8 cellular contexts compared by ENCODE assay signal in the genomic region with DNA sequence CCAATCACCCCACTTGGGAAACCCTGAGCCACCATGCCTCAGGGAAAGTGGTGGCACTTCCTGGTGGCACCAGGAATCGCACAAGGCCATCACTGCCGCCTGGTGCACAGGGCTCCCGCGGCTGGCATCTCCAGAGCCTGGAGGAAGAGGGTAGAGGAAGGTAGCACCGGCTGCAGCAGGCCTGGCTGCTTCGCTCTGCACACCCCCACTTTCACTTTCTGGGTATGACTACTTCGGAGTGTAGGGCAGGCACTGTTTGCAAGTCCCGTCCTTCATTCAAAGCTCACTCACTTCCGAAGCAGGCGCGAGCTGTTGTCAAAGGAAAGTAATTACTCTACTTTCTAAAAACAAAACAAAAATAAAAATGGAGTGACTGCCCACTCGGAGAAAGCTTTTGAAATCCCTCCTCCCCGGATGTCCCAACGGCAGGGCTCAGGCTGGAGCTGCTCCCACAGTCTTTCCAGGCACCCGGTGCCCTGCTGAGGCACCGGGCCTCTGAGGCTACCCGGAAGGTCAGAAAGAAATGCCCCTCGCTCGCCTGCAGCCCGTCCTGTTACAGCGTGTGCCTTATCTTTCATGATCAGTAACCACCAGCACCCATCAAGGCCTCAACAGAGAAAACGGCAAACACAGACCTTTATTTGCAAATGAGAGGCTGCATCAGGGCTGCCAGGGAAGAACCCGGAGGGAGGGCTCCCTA. TPM values are rescaled to one million over a fixed set of nuclear protein-coding genes. Genes with fewer than 3 reads are reported as not detected.
A peak's percentile ranks its signal among the peaks of the same experiment; 100 is the strongest.
DNase-seq lines count a peak whose midpoint lies in the region; ATAC-seq and TF ChIP-seq lines count a peak whose summit lies in the region.

No MANE protein-coding gene starts in this region.

- DNase-seq in CD4-positive, CD25-positive, alpha-beta regulatory T cell: peak in 2 of 3 donors; percentile 48 to 88
- DNase-seq in HCT116 (ENCODE audit: low read depth, low spot score): no peak
- peak; percentile 76 for DNase-seq in SK-N-SH
- peak; percentile 49 for DNase-seq in activated naive CD8-positive, alpha-beta T cell treated with anti-CD3 and anti-CD28 coated beads, Interleukin-2, amount 50 U/mL, for 16 hours (ENCODE audit: low read depth, low spot score)
- DNase-seq in stimulated activated CD4-positive, alpha-beta T cell treated with anti-CD3 and anti-CD28 coated beads, Interleukin-12 subunit alpha, Interleukin-12 subunit beta, amount 100 ng/mL, for 4 hours: peak; percentile 50
- no peak for DNase-seq in middle frontal gyrus (ENCODE audit: extremely low spot score, low spot score)
- no peak for DNase-seq in SHP77 (lab: John Stamatoyannopoulos, UW)

- H3K9ac ChIP-seq in HCT116 (ENCODE audit: low read length): peak overlapping the region; percentile 91
- peak overlapping the region; percentile 95 for H3K9ac ChIP-seq in SK-N-SH
- peak overlapping the region; percentile 88 for H3K9ac ChIP-seq in iPS-15b (ENCODE audit: low read depth, low read length)

- CTCF ChIA-PET in HCT116 (lab: Charles Lee): no interaction called here
- CTCF ChIA-PET in SK-N-SH (lab: Yijun Ruan, JAX): interaction anchor here (0.9 to 2.2 kb wide), 4 partner anchors 13 to 283 kb away, joined by 3 to 6 read pairs (median 4); partner anchors contain the start of gene BRD3OS

- H2AFZ ChIP-seq in HCT116 (ENCODE audit: low read depth, low read length, poor library complexity, severe bottlenecking): no peak overlapping the region
- H2AFZ ChIP-seq in SK-N-SH (ENCODE audit: low read depth): no peak overlapping the region

- RAD21 ChIA-PET in HCT116 (lab: Charles Lee; ENCODE audit: low non-redundant PET in 1 of 2, low total read pairs in 2 of 2, uncharacterized antibody in 2 of 2, unreplicated experiment in 2 of 2): no interaction called here

- no peaks in the 10 kb centered on the region for H3K36me3 Mint-ChIP-seq in CD4-positive, CD25-positive, alpha-beta regulatory T cell

- no peaks in the 10 kb centered on the region for H3K9me3 ChIP-seq in CD4-positive, CD25-positive, alpha-beta regulatory T cell (ENCODE audit: control insufficient read depth in 2 of 2, low read length in 2 of 2)
- H3K9me3 ChIP-seq in HCT116 (ENCODE audit: control insufficient read depth in 1 of 2, insufficient read depth in 1 of 2, low read depth in 1 of 2, low read length in 2 of 2): no peaks in the 10 kb centered on the region
- no peaks in the 10 kb centered on the region for H3K9me3 ChIP-seq in SK-N-SH
- no peaks in the 10 kb centered on the region for H3K9me3 ChIP-seq in iPS-15b (ENCODE audit: control insufficient read depth, insufficient read depth, low read length)

- peak; percentile 12 to 25 for ATAC-seq in CD4-positive, CD25-positive, alpha-beta regulatory T cell (ENCODE audit: low read depth in 2 of 2)
- ATAC-seq in HCT116: no peak

- H3K4me1 Mint-ChIP-seq in CD4-positive, CD25-positive, alpha-beta regulatory T cell: peaks cover 0 to 54% (median 25%) of the 10 kb centered on the region in 4 donors

- peaks cover 34% of the 10 kb centered on the region for H3K4me1 ChIP-seq in CD4-positive, CD25-positive, alpha-beta regulatory T cell (ENCODE audit: control insufficient read depth, insufficient read depth, low read length, poor library complexity, severe bottlenecking)
- H3K4me1 ChIP-seq in HCT116 (ENCODE audit: control insufficient read depth in 1 of 2, insufficient read depth in 2 of 2, low read length in 2 of 2) (peaks cover 10 to 22% of the 10 kb centered on the region in 2 experiments; a peak in 3 of 4 replicates), SK-N-SH (ENCODE audit: control insufficient read depth in 1 of 2, insufficient read depth in 2 of 2, low read depth in 1 of 2, low read length in 1 of 2) (peaks cover 0 to 42% of the 10 kb centered on the region in 2 experiments; a peak in 1 of 4 replicates), iPS-15b (ENCODE audit: control insufficient read depth, insufficient read depth, low read length) (peaks cover 4% of the 10 kb centered on the region)

- H3K9me2 ChIP-seq in HCT116 (ENCODE audit: insufficient read depth) (no peaks in the 10 kb centered on the region), SK-N-SH (no peaks in the 10 kb centered on the region)

- peak overlapping the region; percentile 63 for H3K27ac ChIP-seq in CD4-positive, CD25-positive, alpha-beta regulatory T cell (ENCODE audit: insufficient read depth, low read length, poor library complexity, severe bottlenecking)
- H3K27ac ChIP-seq in HCT116 (ENCODE audit: low read depth, low read length) (peak overlapping the region; percentile 90; the same call in 1 of the 2 replicates), SK-N-SH (ENCODE audit: low read depth in 2 of 2, low read length in 1 of 2) (peak overlapping the region; percentile 56 to 88)

- peak overlapping the region; percentile 74 to 92 (median 87) for H3K27ac Mint-ChIP-seq in CD4-positive, CD25-positive, alpha-beta regulatory T cell

- peaks cover 8% of the 10 kb centered on the region for H3K27me3 ChIP-seq in CD4-positive, CD25-positive, alpha-beta regulatory T cell (ENCODE audit: control insufficient read depth, insufficient read depth, low read length)
- peaks cover 11% of the 10 kb centered on the region for H3K27me3 ChIP-seq in HCT116 (ENCODE audit: insufficient read depth, low read length)
- peaks cover 18% of the 10 kb centered on the region; the same call in 1 of the 2 replicates for H3K27me3 ChIP-seq in SK-N-SH (ENCODE audit: insufficient read depth)
- peaks cover 9% of the 10 kb centered on the region for H3K27me3 ChIP-seq in iPS-15b (ENCODE audit: control insufficient read depth, insufficient read depth, low read length)

- POLR2A ChIA-PET in HCT116 (lab: Charles Lee) (no interaction called here), SK-N-SH (lab: Yijun Ruan, JAX) (interaction anchor here (0.9 to 1.6 kb wide), 3 partner anchors 40 to 99 kb away, joined by 3 to 4 read pairs (median 4); partner anchors contain the start of genes BRD3OS and WDR5)

- peak overlapping the region; percentile 89 to 98 (median 90) for H3K4me3 Mint-ChIP-seq in CD4-positive, CD25-positive, alpha-beta regulatory T cell

- H3K79me2 ChIP-seq in HCT116 (ENCODE audit: insufficient read depth, low read length) (peaks cover 54% of the 10 kb centered on the region), SK-N-SH (ENCODE audit: insufficient read depth) (peaks cover 63% of the 10 kb centered on the region)

- TF ChIP-seq CTCF in HCT116 (IDR thresholded peaks at IDR 0.05 in 2 of 3, conservative IDR thresholded peaks at IDR 0.05 in 1 of 3; ENCODE audit: borderline replicate concordance in 1 of 3, insufficient read depth in 1 of 3, low read depth in 2 of 3, low read length in 2 of 3) (no peak), SK-N-SH (IDR thresholded peaks at IDR 0.05) (no peak)

- intact Hi-C loops in HCT116 (cut with micrococcal nuclease): no loop called here

- peaks cover 19% of the 10 kb centered on the region for H3K27me3 Mint-ChIP-seq in CD4-positive, CD25-positive, alpha-beta regulatory T cell

- BruUV-seq in HCT116 (replicated peaks; lab: Mats Ljungman, UMichigan): TSS peak; percentile 74

- peak overlapping the region; percentile 74 for H3K4me3 ChIP-seq in CD4-positive, CD25-positive, alpha-beta regulatory T cell (ENCODE audit: low read depth, low read length)
- H3K4me3 ChIP-seq in HCT116 (replicated peaks in 1 of 2; ENCODE audit: low read depth in 1 of 2, low read length in 2 of 2): peak overlapping the region; percentile 88 to 89
- H3K4me3 ChIP-seq in SK-N-SH (ENCODE audit: low read depth in 2 of 2, low read length in 1 of 2): peak overlapping the region; percentile 88 to 93
- H3K4me3 ChIP-seq in iPS-15b (ENCODE audit: low read depth, low read length): peak overlapping the region; percentile 88

- H4K20me1 ChIP-seq in HCT116 (ENCODE audit: insufficient read depth) (no peaks in the 10 kb centered on the region), SK-N-SH (ENCODE audit: insufficient read depth) (peaks cover 58% of the 10 kb centered on the region)

- TF ChIP-seq RAD21 in HCT116 (IDR thresholded peaks at IDR 0.05; ENCODE audit: low read depth): no peak
- no peak for TF ChIP-seq RAD21 in SK-N-SH (IDR thresholded peaks at IDR 0.05; ENCODE audit: low read length)

- no peaks in the 10 kb centered on the region for H3K36me3 ChIP-seq in CD4-positive, CD25-positive, alpha-beta regulatory T cell (ENCODE audit: control insufficient read depth, insufficient read depth, low read length)
- H3K36me3 ChIP-seq in HCT116 (ENCODE audit: control insufficient read depth in 1 of 2, insufficient read depth in 2 of 2, low read length in 2 of 2) (no peaks in the 10 kb centered on the region), SK-N-SH (replicated peaks in 1 of 2; ENCODE audit: control insufficient read depth in 1 of 2, insufficient read depth in 2 of 2, low read length in 1 of 2) (no peaks in the 10 kb centered on the region), iPS-15b (ENCODE audit: control insufficient read depth, insufficient read depth, low read length) (peaks cover 3% of the 10 kb centered on the region)

- H3K4me2 ChIP-seq in HCT116 (ENCODE audit: low read length) (peak overlapping the region; percentile 76), SK-N-SH (peak overlapping the region; percentile 100)

- no peak for TF ChIP-seq EP300 in SK-N-SH (IDR thresholded peaks at IDR 0.05; ENCODE audit: borderline replicate concordance in 1 of 2, low read depth in 1 of 2, low read length in 1 of 2)

- H3K9me3 Mint-ChIP-seq in CD4-positive, CD25-positive, alpha-beta regulatory T cell: peaks cover 0 to 1% (median 0%) of the 10 kb centered on the region in 7 donors

- H3F3A ChIP-seq in SK-N-SH (replicated peaks; ENCODE audit: insufficient read depth): peaks cover 8% of the 10 kb centered on the region

- WGBS in SK-N-SH (ENCODE audit: low lambda C conversion rate): 22% methylated on average over 20 of the region's 23 CpGs

- TF ChIP-seq POLR2A in HCT116 (IDR thresholded peaks at IDR 0.05; ENCODE audit: borderline replicate concordance, extremely low read depth, insufficient read depth, insufficient read length): no peak

TF ChIP-seq in HCT116, 20 proteins besides CTCF, POLR2A, EP300 and RAD21 (continues in another document):
- TF ChIP-seq SRF (IDR thresholded peaks at IDR 0.05; ENCODE audit: low read depth) (no peak), CBX3 (IDR thresholded peaks at IDR 0.05; ENCODE audit: low read depth) (no peak)

TF ChIP-seq in SK-N-SH, 30 proteins besides CTCF, POLR2A, EP300 and RAD21 (continues in another document):
- TF ChIP-seq NFIC (IDR thresholded peaks at IDR 0.05; ENCODE audit: borderline replicate concordance): no peak

RNA-seq across cellular contexts. Expression of gene BRD3, which starts 2.0 kb away (rescaled TPM):
- total RNA-seq in CD4-positive, CD25-positive, alpha-beta regulatory T cell: 39.3 TPM
- polyA plus RNA-seq in CD4-positive, CD25-positive, alpha-beta regulatory T cell: 10 to 100 TPM; 10.4 to 13.7 (median 12.1) TPM
- total RNA-seq in HCT116 (2021; ENCODE audit: unreplicated experiment): 40.7 TPM
- 18.9 and 20.0 TPM in 2 replicates for polyA plus RNA-seq in HCT116 (2012)
- polyA plus RNA-seq in SK-N-SH (2012; rRNA removed): 7.2 and 11.4 TPM in 2 replicates
- polyA plus RNA-seq in SK-N-SH (2012; cell fraction: cytosol; rRNA removed): 10.2 and 11.5 TPM in 2 replicates
- polyA plus RNA-seq in SK-N-SH (2012; cell fraction: nucleus; rRNA removed): 14.8 and 22.7 TPM in 2 replicates

RNA-seq across cellular contexts. Expression of gene BRD3OS, which starts 40.6 kb away (rescaled TPM):
- total RNA-seq in CD4-positive, CD25-positive, alpha-beta regulatory T cell: 4.6 TPM
- 10 to 100 TPM; 14.9 to 20.6 (median 17.5) TPM for polyA plus RNA-seq in CD4-positive, CD25-positive, alpha-beta regulatory T cell
- total RNA-seq in HCT116 (2021; ENCODE audit: unreplicated experiment): 17.0 TPM
- 9.3 and 9.4 TPM in 2 replicates for polyA plus RNA-seq in HCT116 (2012)
- 21.6 and 23.1 TPM in 2 replicates for polyA plus RNA-seq in SK-N-SH (2012; rRNA removed)
- polyA plus RNA-seq in SK-N-SH (2012; cell fraction: cytosol; rRNA removed): 22.9 and 26.1 TPM in 2 replicates
- 17.2 and 19.8 TPM in 2 replicates for polyA plus RNA-seq in SK-N-SH (2012; cell fraction: nucleus; rRNA removed)

Comparison
In these comparisons a context has a peak if more than half of its experiments do, and no peak if none do; other contexts are left out.
1. DNase-seq: peak in CD4-positive, CD25-positive, alpha-beta regulatory T cell (2 of 3), SK-N-SH (single experiment), activated naive CD8-positive, alpha-beta T cell treated with anti-CD3 and anti-CD28 coated beads, Interleukin-2, amount 50 U/mL, for 16 hours (single experiment) and stimulated activated CD4-positive, alpha-beta T cell treated with anti-CD3 and anti-CD28 coated beads, Interleukin-12 subunit alpha, Interleukin-12 subunit beta, amount 100 ng/mL, for 4 hours (single experiment); none in HCT116 (single experiment), middle frontal gyrus (single experiment) and SHP77 (0 of 2).
2. Peak in every context shown above with its lines, with median percentiles within 50 percentile points of each other: H3K27ac ChIP-seq, H3K4me3 ChIP-seq and H3K9ac ChIP-seq.